In genomic region chr1:24909388-24909898, GRCh38 we compare ENCODE assay signal across 8 cellular contexts. TPM values are rescaled to one million over a fixed set of nuclear protein-coding genes. Genes with fewer than 3 reads are reported as not detected.
DNase-seq lines count a peak whose midpoint lies in the region; ATAC-seq and TF ChIP-seq lines count a peak whose summit lies in the region.

No MANE protein-coding gene starts in this region.

- no peaks in the 10 kb centered on the region for H3K9me3 Mint-ChIP-seq in natural killer cell

- H3K27ac Mint-ChIP-seq in natural killer cell, result peak overlapping the region; percentile 99

- H3K4me1 Mint-ChIP-seq in natural killer cell, result peaks cover 74 to 90% of the 10 kb centered on the region in 2 donors

- intact Hi-C loops in natural killer cell (cut with micrococcal nuclease), result no loop called here

- H3K4me3 Mint-ChIP-seq in natural killer cell, result peak overlapping the region; percentile 89

- no peak overlapping the region for H3K4me3 ChIP-seq in epithelial cell of esophagus (ENCODE audit: low read length)

- H3K27me3 Mint-ChIP-seq in natural killer cell (ENCODE audit: low read depth in 2 of 2), result no peaks in the 10 kb centered on the region

- TF ChIP-seq CTCF in epithelial cell of esophagus (IDR thresholded peaks at IDR 0.05; ENCODE audit: insufficient read depth, low read depth, low read length, missing control alignments) (peak; percentile 49), natural killer cell (IDR thresholded peaks at IDR 0.05) (peak; percentile 26)

- H3K36me3 Mint-ChIP-seq in natural killer cell, result peaks cover 18% of the 10 kb centered on the region

- DNase-seq in GM03348 (ENCODE audit: low spot score) (peak; percentile 70), SIG-M5 treated with dmso at 0.1 percent for 504 hours (lab: John Stamatoyannopoulos, UW; ENCODE audit: unreplicated experiment) (peak; percentile 86), epithelial cell of esophagus (ENCODE audit: low read depth) (peak; percentile 30), natural killer cell (peak; percentile 25), SW 1271 (lab: John Stamatoyannopoulos, UW) (no peak), GM19238 (ENCODE audit: insufficient read length, low spot score) (no peak)
- no peak for DNase-seq in activated CD4-positive, alpha-beta T cell treated with anti-CD3 and anti-CD28 coated beads for 4 hours

- ATAC-seq in natural killer cell, result no peak
- ATAC-seq in HG03378 (IDR thresholded peaks at IDR 0.05; ENCODE audit: unreplicated experiment), result no peak

RNA-seq across cellular contexts. Expression of gene RUNX3, which starts 20.6 kb away (rescaled TPM):
- 100 to 1,000 TPM; 537 to 630 (median 601) TPM for total RNA-seq in natural killer cell

Comparison
In these comparisons a context has a peak if more than half of its experiments do, and no peak if none do; other contexts are left out.
1. DNase-seq: peak in GM03348 (single experiment), SIG-M5 treated with dmso at 0.1 percent for 504 hours (single experiment), epithelial cell of esophagus (single experiment) and natural killer cell (single experiment); none in SW 1271 (0 of 2), GM19238 (single experiment) and activated CD4-positive, alpha-beta T cell treated with anti-CD3 and anti-CD28 coated beads for 4 hours (0 of 2).